ENCODE assay signal across 14 cellular contexts in the genomic region with DNA sequence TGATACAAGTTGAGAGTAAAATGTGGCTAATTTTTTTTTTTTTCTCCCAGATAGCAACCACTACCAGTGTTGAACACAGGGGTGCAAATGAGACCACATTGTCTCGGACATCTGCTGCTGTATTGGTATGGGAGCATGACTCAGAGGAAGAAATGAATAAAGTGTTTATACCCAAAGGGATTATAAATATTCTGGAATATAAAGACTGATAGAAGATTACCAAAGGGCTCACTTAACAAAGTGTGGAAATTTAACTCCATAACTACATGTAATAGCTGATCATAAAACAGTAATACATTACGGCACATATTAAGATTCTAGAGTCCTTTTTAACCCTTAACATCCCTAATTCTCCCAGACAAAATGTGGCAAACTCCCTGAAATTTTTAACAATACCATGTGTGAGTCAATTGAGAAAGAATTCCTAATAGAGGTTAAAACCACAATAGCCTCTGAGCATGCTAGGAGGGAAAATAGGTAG.
DNase-seq lines count a peak whose midpoint lies in the region; ATAC-seq, FAIRE-seq and TF ChIP-seq lines count a peak whose summit lies in the region.
"Had no signal": no experiment of that assay in that cellular context is flagged by ENCODE, and none has a peak within 500 bp of the region (broad histone marks: within the 10 kb centered on the region; RNA-seq: fewer than 3 reads in every experiment).

No MANE protein-coding gene starts in this region.

- H3K9me1 ChIP-seq in endothelial cell of umbilical vein (replicated peaks; ENCODE audit: control insufficient read depth, extremely low read depth, insufficient read depth, low read length): no peaks in the 10 kb centered on the region

- no TSS peak for BruUV-seq in endothelial cell of umbilical vein (replicated peaks; lab: Mats Ljungman, UMichigan)

- H3K9me3 ChIP-seq in endothelial cell of umbilical vein (replicated peaks; ENCODE audit: control insufficient read depth, insufficient read depth, low read length): no peaks in the 10 kb centered on the region
- H3K9me3 ChIP-seq in neural progenitor cell (ENCODE audit: low read depth): no peaks in the 10 kb centered on the region

- H3K4me3 ChIP-seq in GM23338 (no peak overlapping the region), endothelial cell of umbilical vein (replicated peaks in 1 of 3; ENCODE audit: insufficient read depth in 1 of 3, low read depth in 1 of 3, low read length in 3 of 3) (no peak overlapping the region), retinal pigment epithelial cell (ENCODE audit: low read length) (no peak overlapping the region), neural progenitor cell (no peak overlapping the region)

- no peaks in the 10 kb centered on the region for H3K27me3 ChIP-seq in GM23338 (ENCODE audit: insufficient read depth)
- no peaks in the 10 kb centered on the region for H3K27me3 ChIP-seq in endothelial cell of umbilical vein (ENCODE audit: control insufficient read depth in 2 of 2, insufficient read depth in 2 of 2, low read length in 2 of 2)
- H3K27me3 ChIP-seq in neural progenitor cell: no peaks in the 10 kb centered on the region

- CTCF ChIA-PET in endothelial cell of umbilical vein (lab: Charles Lee): interaction anchor here (0.6 to 2.4 kb wide), 5 partner anchors 49 to 223 kb away, joined by 3 to 10 read pairs (median 3); no protein-coding TSS in a partner anchor

- H3K9ac ChIP-seq in endothelial cell of umbilical vein (replicated peaks; ENCODE audit: extremely low read depth, insufficient read depth, low read length) (peak overlapping the region; percentile 53), neural progenitor cell (no peak overlapping the region)
- H3K9ac ChIP-seq: KMS-11 had no signal

- H3K4me1 Mint-ChIP-seq in GM23338 (peaks cover 26% of the 10 kb centered on the region), neural progenitor cell (peaks cover 22% of the 10 kb centered on the region)

- H3K9me3 Mint-ChIP-seq in GM23338: peaks cover 13% of the 10 kb centered on the region; the same call in 2 of the 3 replicates
- H3K9me3 Mint-ChIP-seq in neural progenitor cell: no peaks in the 10 kb centered on the region

- intact Hi-C loops in endothelial cell of umbilical vein (cut with micrococcal nuclease): loop anchor here (1.0 to 5.0 kb wide), 5 partner anchors 52 to 1089 kb away; no protein-coding TSS in a partner anchor

- H2AFZ ChIP-seq in GM23338: no peak overlapping the region
- peak overlapping the region; percentile 42 for H2AFZ ChIP-seq in endothelial cell of umbilical vein (ENCODE audit: low read depth, low read length)
- no peak overlapping the region for H2AFZ ChIP-seq in neural progenitor cell (replicated peaks)

- H3F3A ChIP-seq in GM23338 (replicated peaks; ENCODE audit: low read depth): no peaks in the 10 kb centered on the region
- peaks cover 10% of the 10 kb centered on the region for H3F3A ChIP-seq in neural progenitor cell (ENCODE audit: low read depth)

- TF ChIP-seq CTCF in GM23338 (conservative IDR thresholded peaks at IDR 0.05; ENCODE audit: low read depth in 2 of 2) (no peak), endothelial cell of umbilical vein (IDR thresholded peaks at IDR 0.05; ENCODE audit: extremely low read depth in 1 of 2, insufficient read depth in 1 of 2, low read depth in 1 of 2, low read length in 2 of 2) (peak; percentile 22 to 24), retinal pigment epithelial cell (conservative IDR thresholded peaks at IDR 0.05; ENCODE audit: low read depth, low read length) (peak; percentile 33), neural progenitor cell (IDR thresholded peaks at IDR 0.05) (no peak)

- H3K79me2 ChIP-seq in GM23338 (replicated peaks; ENCODE audit: insufficient read depth) (no peaks in the 10 kb centered on the region), endothelial cell of umbilical vein (ENCODE audit: control insufficient read depth, insufficient read depth, low read length) (no peaks in the 10 kb centered on the region), neural progenitor cell (ENCODE audit: low read depth) (no peaks in the 10 kb centered on the region)

- H3K36me3 Mint-ChIP-seq in GM23338 (ENCODE audit: low read depth) (peaks cover 3% of the 10 kb centered on the region; the same call in 2 of the 3 replicates), neural progenitor cell (no peaks in the 10 kb centered on the region)
- H3K36me3 Mint-ChIP-seq: brain had no signal

- H3K4me1 ChIP-seq in GM23338 (ENCODE audit: insufficient read depth): peaks cover 23% of the 10 kb centered on the region
- peaks cover 36% of the 10 kb centered on the region for H3K4me1 ChIP-seq in endothelial cell of umbilical vein (ENCODE audit: control insufficient read depth, extremely low read depth, insufficient read depth, low read length)
- H3K4me1 ChIP-seq in neural progenitor cell: peaks cover 39% of the 10 kb centered on the region

- no peak; the same call in 2 of the 3 replicates for ATAC-seq in GM23338
- ATAC-seq in HG03342 (IDR thresholded peaks at IDR 0.05; ENCODE audit: unreplicated experiment): no peak

- FAIRE-seq in endothelial cell of umbilical vein (lab: Jason Lieb, UNC): peak; percentile 69

- H3K4me2 ChIP-seq in GM23338 (0 out of 2 replicates have a peak overlapping the region, but pooled peaks have one; percentile 16), endothelial cell of umbilical vein (ENCODE audit: insufficient read depth, low read length) (peak overlapping the region; percentile 92), neural progenitor cell (no peak overlapping the region)
- H3K4me2 ChIP-seq: KMS-11 had no signal

- H3K36me3 ChIP-seq in GM23338 (ENCODE audit: insufficient read depth) (no peaks in the 10 kb centered on the region), endothelial cell of umbilical vein (ENCODE audit: control insufficient read depth in 2 of 2, extremely low read depth in 1 of 2, insufficient read depth in 2 of 2, low read length in 2 of 2) (no peaks in the 10 kb centered on the region), neural progenitor cell (no peaks in the 10 kb centered on the region)

- H3K27ac ChIP-seq in GM23338 (ENCODE audit: low read depth) (no peak overlapping the region), endothelial cell of umbilical vein (ENCODE audit: insufficient read depth, low read depth, low read length) (peak overlapping the region; percentile 80), neural progenitor cell (no peak overlapping the region)
- H3K27ac ChIP-seq: KMS-11 had no signal

- DNase-seq in GM23338 (ENCODE audit: low spot score): no peak
- DNase-seq in RPMI7951 (ENCODE audit: low read depth): peak; percentile 51
- DNase-seq in endothelial cell of umbilical vein (ENCODE audit: low read depth, low spot score): peak; percentile 85
- no peak for DNase-seq in retinal pigment epithelial cell (ENCODE audit: low read depth)
- no peak for DNase-seq in SIG-M5 (lab: John Stamatoyannopoulos, UW)
- no peak for DNase-seq in DMS53 treated with DMSO at 0.1 percent for 48 hours (lab: John Stamatoyannopoulos, UW; ENCODE audit: unreplicated experiment)
- no peak for DNase-seq in neural progenitor cell (ENCODE audit: low spot score)
- DNase-seq: activated CD4-positive, CD25-positive, alpha-beta regulatory T cell; retina; Right ventricle myocardium superior; substantia nigra had no signal

- H4K20me1 ChIP-seq in GM23338 (replicated peaks; ENCODE audit: insufficient read depth) (no peaks in the 10 kb centered on the region), endothelial cell of umbilical vein (replicated peaks; ENCODE audit: control insufficient read depth, extremely low read depth, insufficient read depth, low read length) (no peaks in the 10 kb centered on the region), neural progenitor cell (ENCODE audit: low read depth) (no peaks in the 10 kb centered on the region)

- no peak for TF ChIP-seq POLR2A in endothelial cell of umbilical vein (IDR thresholded peaks at IDR 0.05; ENCODE audit: low read depth, low read length)

- POLR2A ChIA-PET in endothelial cell of umbilical vein (lab: Charles Lee): interaction anchor here (0.7 kb wide), 1 partner anchor 565 kb away, joined by 3 read pairs; no protein-coding TSS in a partner anchor

- H3K27me3 Mint-ChIP-seq in GM23338 (ENCODE audit: insufficient read depth, low read depth, poor library complexity) (no peaks in the 10 kb centered on the region), neural progenitor cell (ENCODE audit: insufficient read depth, low read depth) (no peaks in the 10 kb centered on the region)
- H3K27me3 Mint-ChIP-seq: brain had no signal

- dilution Hi-C loops in endothelial cell of umbilical vein (cut with MboI; ENCODE audit: extremely low pct_ligation_motif_present, low sequenced_read_pairs): no loop called here

- H3K4me3 Mint-ChIP-seq in GM23338 (no peak overlapping the region), neural progenitor cell (no peak overlapping the region)
- H3K4me3 Mint-ChIP-seq: brain had no signal

- H3K27ac Mint-ChIP-seq in GM23338 (peak overlapping the region; percentile 62; the same call in 1 of the 2 replicates), neural progenitor cell (no peak overlapping the region)
- H3K27ac Mint-ChIP-seq: brain had no signal

- H3K9me2 ChIP-seq in GM23338 (ENCODE audit: insufficient read depth): no peaks in the 10 kb centered on the region; the same call in 1 of the 2 replicates

TF ChIP-seq in GM23338, 12 proteins besides CTCF, POLR2A, EP300 and RAD21 (continues in another document):
- no peak for TF ChIP-seq STAT1 (IDR thresholded peaks at IDR 0.05; ENCODE audit: unreplicated experiment)

TF ChIP-seq in endothelial cell of umbilical vein, 7 proteins besides CTCF, POLR2A, EP300 and RAD21:
- TF ChIP-seq FOS (IDR thresholded peaks at IDR 0.05; ENCODE audit: borderline replicate concordance, insufficient read depth, low read length) (peak; percentile 79), GATA2 (IDR thresholded peaks at IDR 0.05; ENCODE audit: insufficient read depth, insufficient read length, low read depth, low read length) (peak; percentile 20), EZH2 (IDR thresholded peaks at IDR 0.05; ENCODE audit: borderline replicate concordance, low read depth, low read length, severe bottlenecking) (no peak), JUN (IDR thresholded peaks at IDR 0.05; ENCODE audit: borderline replicate concordance, insufficient read depth, insufficient read length, low read depth) (peak; percentile 28)

Comparison
In these comparisons a context has a peak if more than half of its experiments do, and no peak if none do; other contexts are left out.
1. DNase-seq: peak in RPMI7951 (single experiment) and endothelial cell of umbilical vein (single experiment); none in GM23338 (single experiment), retinal pigment epithelial cell (single experiment), SIG-M5 (single experiment), DMS53 treated with DMSO at 0.1 percent for 48 hours (single experiment) and neural progenitor cell (single experiment).
2. CTCF ChIP-seq: peak in endothelial cell of umbilical vein (2 of 2) and retinal pigment epithelial cell (single experiment); none in GM23338 (0 of 2) and neural progenitor cell (single experiment).